In genomic region chr2:56009758-56010534, GRCh38 we compare ENCODE assay signal across 8 cellular contexts.
A peak's percentile ranks its signal among the peaks of the same experiment; 100 is the strongest.
DNase-seq lines count a peak whose midpoint lies in the region; ATAC-seq and TF ChIP-seq lines count a peak whose summit lies in the region.

No MANE protein-coding gene starts in this region.

- no peaks in the 10 kb centered on the region for H3K4me1 ChIP-seq in HCT116 (ENCODE audit: control insufficient read depth in 1 of 2, insufficient read depth in 2 of 2, low read length in 2 of 2)
- peaks cover 28% of the 10 kb centered on the region for H3K4me1 ChIP-seq in smooth muscle cell (ENCODE audit: low read depth)

- POLR2A ChIA-PET in HCT116 (lab: Charles Lee): interaction anchor here (1.0 kb wide), 1 partner anchor 11 kb away, joined by 3 read pairs; no protein-coding TSS in a partner anchor

- CTCF ChIA-PET in HCT116 (lab: Charles Lee): interaction anchor here (0.8 to 2.2 kb wide), 5 partner anchors 10 to 292 kb away, joined by 4 to 20 read pairs (median 4); no protein-coding TSS in a partner anchor

- H3K9ac ChIP-seq in HCT116 (ENCODE audit: low read length) (no peak overlapping the region), smooth muscle cell (ENCODE audit: low read depth) (no peak overlapping the region)

- H3K4me3 ChIP-seq in AG09309 (ENCODE audit: control insufficient read depth, low read depth, low read length) (no peak overlapping the region), HCT116 (replicated peaks in 1 of 2; ENCODE audit: low read depth in 1 of 2, low read length in 2 of 2) (no peak overlapping the region), fibroblast of mammary gland (ENCODE audit: control insufficient read depth, low read depth, low read length) (no peak overlapping the region), smooth muscle cell (no peak overlapping the region), coronary artery (no peak overlapping the region)

- H3K27ac ChIP-seq in HCT116 (ENCODE audit: low read depth, low read length): no peak overlapping the region
- H3K27ac ChIP-seq in smooth muscle cell (ENCODE audit: low read depth): no peak overlapping the region
- no peak overlapping the region for H3K27ac ChIP-seq in coronary artery

- no peak overlapping the region for H2AFZ ChIP-seq in HCT116 (ENCODE audit: low read depth, low read length, poor library complexity, severe bottlenecking)
- H2AFZ ChIP-seq in smooth muscle cell (ENCODE audit: low read depth): no peak overlapping the region

- no peaks in the 10 kb centered on the region for H3K9me2 ChIP-seq in HCT116 (ENCODE audit: insufficient read depth)

- ATAC-seq in HCT116 (peak; percentile 47; the same call in 1 of the 2 replicates), HG02642 (IDR thresholded peaks at IDR 0.05; ENCODE audit: poor library complexity, unreplicated experiment) (no peak), GM18858 (IDR thresholded peaks at IDR 0.05; ENCODE audit: unreplicated experiment) (no peak)

- intact Hi-C loops in HCT116 (cut with micrococcal nuclease): loop anchor here (1.0 to 5.0 kb wide), 3 partner anchors 122 to 292 kb away; no protein-coding TSS in a partner anchor

- H3K4me2 ChIP-seq in HCT116 (ENCODE audit: low read length) (no peak overlapping the region), smooth muscle cell (peak overlapping the region; percentile 71)

- no peaks in the 10 kb centered on the region for H3K79me2 ChIP-seq in HCT116 (ENCODE audit: insufficient read depth, low read length)
- H3K79me2 ChIP-seq in smooth muscle cell (ENCODE audit: low read depth): no peaks in the 10 kb centered on the region

- peak; percentile 79 for TF ChIP-seq RAD21 in HCT116 (IDR thresholded peaks at IDR 0.05; ENCODE audit: low read depth)

- H3K9me3 ChIP-seq in HCT116 (ENCODE audit: control insufficient read depth in 1 of 2, insufficient read depth in 1 of 2, low read depth in 1 of 2, low read length in 2 of 2): no peaks in the 10 kb centered on the region
- H3K9me3 ChIP-seq in smooth muscle cell (replicated peaks; ENCODE audit: low read depth): no peaks in the 10 kb centered on the region

- H3K27me3 ChIP-seq in HCT116 (ENCODE audit: insufficient read depth, low read length): no peaks in the 10 kb centered on the region
- peaks cover 5% of the 10 kb centered on the region for H3K27me3 ChIP-seq in smooth muscle cell (ENCODE audit: low read depth)

- no peaks in the 10 kb centered on the region for H3F3A ChIP-seq in smooth muscle cell (ENCODE audit: low read depth)

- BruUV-seq in HCT116 (replicated peaks; lab: Mats Ljungman, UMichigan): no TSS peak

- WGBS in smooth muscle cell (ENCODE audit: low lambda C conversion rate): 37% methylated on average over 3 of the region's 3 CpGs

- TF ChIP-seq POLR2A in HCT116 (IDR thresholded peaks at IDR 0.05; ENCODE audit: borderline replicate concordance, extremely low read depth, insufficient read depth, insufficient read length): no peak

- H4K20me1 ChIP-seq in HCT116 (ENCODE audit: insufficient read depth) (no peaks in the 10 kb centered on the region), smooth muscle cell (ENCODE audit: low read depth) (no peaks in the 10 kb centered on the region)

- H3K36me3 ChIP-seq in HCT116 (ENCODE audit: control insufficient read depth in 1 of 2, insufficient read depth in 2 of 2, low read length in 2 of 2) (no peaks in the 10 kb centered on the region), smooth muscle cell (ENCODE audit: low read depth) (no peaks in the 10 kb centered on the region)

- DNase-seq in AG09309 (ENCODE audit: low read depth) (peak; percentile 37), HCT116 (ENCODE audit: low read depth, low spot score) (peak; percentile 26), OCI-M1 (lab: John Stamatoyannopoulos, UW) (peak; percentile 52), fibroblast of mammary gland (ENCODE audit: low read depth) (peak; percentile 66), smooth muscle cell (lab: John Stamatoyannopoulos, UW; ENCODE audit: unreplicated experiment) (no peak), coronary artery (ENCODE audit: low spot score) (no peak)

- TF ChIP-seq CTCF in AG09309 (IDR thresholded peaks at IDR 0.05; ENCODE audit: control insufficient read depth, insufficient read depth, low read depth, low read length, missing control alignments) (peak; percentile 53), HCT116 (IDR thresholded peaks at IDR 0.05 in 2 of 3, conservative IDR thresholded peaks at IDR 0.05 in 1 of 3; ENCODE audit: borderline replicate concordance in 1 of 3, insufficient read depth in 1 of 3, low read depth in 2 of 3, low read length in 2 of 3) (peak; percentile 55 to 69 (median 58); a peak in 5 of 6 replicates), fibroblast of mammary gland (conservative IDR thresholded peaks at IDR 0.05; ENCODE audit: control insufficient read depth, insufficient read depth, low read depth, low read length) (peak; percentile 66), smooth muscle cell (IDR thresholded peaks at IDR 0.05; ENCODE audit: borderline replicate concordance, insufficient read depth, poor library complexity, severe bottlenecking) (peak; percentile 84), coronary artery (IDR thresholded peaks at IDR 0.05) (no peak)

- RAD21 ChIA-PET in HCT116 (lab: Charles Lee; ENCODE audit: low non-redundant PET in 1 of 2, low total read pairs in 2 of 2, uncharacterized antibody in 2 of 2, unreplicated experiment in 2 of 2): no interaction called here

TF ChIP-seq in HCT116, 20 proteins besides CTCF, POLR2A, EP300 and RAD21:
- no peak for TF ChIP-seq CEBPB (IDR thresholded peaks at IDR 0.05; ENCODE audit: low read depth)
- TF ChIP-seq FOSL1 (IDR thresholded peaks at IDR 0.05; ENCODE audit: low read depth): no peak
- TF ChIP-seq ZFX (IDR thresholded peaks at IDR 0.05): no peak
- no peak for TF ChIP-seq YY1 (IDR thresholded peaks at IDR 0.05; ENCODE audit: extremely low read depth, insufficient replicate concordance, low read depth, low read length)
- TF ChIP-seq JUND (IDR thresholded peaks at IDR 0.05): no peak
- TF ChIP-seq POLR2AphosphoS5 (IDR thresholded peaks at IDR 0.05; ENCODE audit: low read depth, low read length): no peak
- no peak for TF ChIP-seq SIN3A (IDR thresholded peaks at IDR 0.05; ENCODE audit: low read depth)
- TF ChIP-seq ATF3 (IDR thresholded peaks at IDR 0.05): no peak
- TF ChIP-seq EGR1 (IDR thresholded peaks at IDR 0.05; ENCODE audit: low read depth): no peak

Comparison
In these comparisons a context has a peak if more than half of its experiments do, and no peak if none do; other contexts are left out.
1. DNase-seq: peak in AG09309 (single experiment), HCT116 (single experiment), OCI-M1 (single experiment) and fibroblast of mammary gland (single experiment); none in smooth muscle cell (single experiment) and coronary artery (single experiment).